ENCODE assay signal across 1 cellular context in genomic region chr1:94418664-94419655, GRCh38.
TF ChIP-seq lines count a peak whose summit lies in the region.

No MANE protein-coding gene starts in this region.

TF ChIP-seq in HEK293, 187 proteins besides CTCF, POLR2A, EP300 and RAD21 (continued from another document):
- no peak for TF ChIP-seq PRDM10 (tag by site-specific recombination; IDR thresholded peaks at IDR 0.05)
- TF ChIP-seq ZNF112 (tag by site-specific recombination; IDR thresholded peaks at IDR 0.05): no peak
- no peak for TF ChIP-seq ZNF114 (tag by site-specific recombination; IDR thresholded peaks at IDR 0.05)
- no peak for TF ChIP-seq SALL2 (tag by site-specific recombination; IDR thresholded peaks at IDR 0.05; ENCODE audit: borderline replicate concordance)
- no peak for TF ChIP-seq ZNF677 (tag by site-specific recombination; IDR thresholded peaks at IDR 0.05)
- TF ChIP-seq ZNF19 (tag by site-specific recombination; IDR thresholded peaks at IDR 0.05; ENCODE audit: low read depth): no peak
- 0 out of 2 replicates have a peak, but pooled peaks have one; percentile 5 for TF ChIP-seq KLF9 (tag by site-specific recombination; IDR thresholded peaks at IDR 0.05; ENCODE audit: low read depth)
- TF ChIP-seq ZNF664 (tag by site-specific recombination; IDR thresholded peaks at IDR 0.05): no peak
- TF ChIP-seq ZNF660 (tag by site-specific recombination; IDR thresholded peaks at IDR 0.05): no peak
- TF ChIP-seq ZXDB (tag by site-specific recombination; IDR thresholded peaks at IDR 0.05): peak; percentile 5; the same call in 1 of the 2 replicates
- TF ChIP-seq HOXC10 (CRISPR knock-in tag; IDR thresholded peaks at IDR 0.05): no peak
- peak; percentile 83; the same call in 1 of the 2 replicates for TF ChIP-seq BCL11B (tag by site-specific recombination; IDR thresholded peaks at IDR 0.05; ENCODE audit: low read depth)
- no peak for TF ChIP-seq ZBTB26 (tag by site-specific recombination; optimal IDR thresholded peaks at IDR 0.05)
- TF ChIP-seq EGR2 (tag by site-specific recombination; IDR thresholded peaks at IDR 0.05; ENCODE audit: low read depth): no peak
- no peak for TF ChIP-seq KLF7 (tag by site-specific recombination; IDR thresholded peaks at IDR 0.05; ENCODE audit: borderline replicate concordance)
- TF ChIP-seq ZNF501 (tag by site-specific recombination; IDR thresholded peaks at IDR 0.05): 0 out of 2 replicates have a peak, but pooled peaks have one; percentile 76
- peak; percentile 63; the same call in 1 of the 2 replicates for TF ChIP-seq ZNF449 (tag by site-specific recombination; IDR thresholded peaks at IDR 0.05)
- TF ChIP-seq ZNF169 (tag by site-specific recombination; IDR thresholded peaks at IDR 0.05): no peak
- 0 out of 2 replicates have a peak, but pooled peaks have one; percentile 10 for TF ChIP-seq BCL11A (tag by site-specific recombination; IDR thresholded peaks at IDR 0.05; ENCODE audit: low read depth)
- TF ChIP-seq ZNF280C (tag by site-specific recombination; IDR thresholded peaks at IDR 0.05): no peak
- TF ChIP-seq ZNF248 (tag by site-specific recombination; IDR thresholded peaks at IDR 0.05): no peak
- no peak for TF ChIP-seq ZNF24 (tag by site-specific recombination; IDR thresholded peaks at IDR 0.05)
- TF ChIP-seq ZNF580 (tag by site-specific recombination; IDR thresholded peaks at IDR 0.05): no peak
- TF ChIP-seq ZNF701 (tag by site-specific recombination; IDR thresholded peaks at IDR 0.05): no peak
- TF ChIP-seq ZBTB49 (tag by site-specific recombination; IDR thresholded peaks at IDR 0.05; ENCODE audit: low read depth): no peak
- TF ChIP-seq ZNF571 (tag by site-specific recombination; IDR thresholded peaks at IDR 0.05): no peak
- no peak for TF ChIP-seq GLI4 (tag by site-specific recombination; IDR thresholded peaks at IDR 0.05)
- TF ChIP-seq ZSCAN16 (tag by site-specific recombination; IDR thresholded peaks at IDR 0.05): no peak
- TF ChIP-seq ZNF433 (tag by site-specific recombination; IDR thresholded peaks at IDR 0.05; ENCODE audit: low read depth): no peak
- TF ChIP-seq ZFP69B (tag by site-specific recombination; IDR thresholded peaks at IDR 0.05): no peak
- no peak for TF ChIP-seq ZNF473 (tag by site-specific recombination; IDR thresholded peaks at IDR 0.05)
- no peak for TF ChIP-seq IKZF3 (tag by site-specific recombination; IDR thresholded peaks at IDR 0.05)
